Comparison of ENCODE assay signal across 8 cellular contexts in genomic region chr10:79266543-79267312, GRCh38.
A peak's percentile ranks its signal among the peaks of the same experiment; 100 is the strongest.
DNase-seq lines count a peak whose midpoint lies in the region; ATAC-seq and TF ChIP-seq lines count a peak whose summit lies in the region.

No MANE protein-coding gene starts in this region.

- peak; percentile 82 for ATAC-seq in HG03196 (IDR thresholded peaks at IDR 0.05; ENCODE audit: unreplicated experiment)

- H3K36me3 ChIP-seq in osteoblast (ENCODE audit: insufficient read depth, low read length), result peaks cover 39% of the 10 kb centered on the region

- H2AFZ ChIP-seq in osteoblast (ENCODE audit: low read length), result no peak overlapping the region

- no peaks in the 10 kb centered on the region for H3K9me3 ChIP-seq in osteoblast (ENCODE audit: low read depth, low read length)

- H4K20me1 ChIP-seq in osteoblast (ENCODE audit: insufficient read depth, low read length), result peaks cover 61% of the 10 kb centered on the region

- H3K79me2 ChIP-seq in osteoblast (ENCODE audit: insufficient read depth, low read length), result peaks cover 90% of the 10 kb centered on the region

- H3K27ac ChIP-seq in osteoblast (ENCODE audit: low read depth, low read length), result peak overlapping the region; percentile 98

- H3K4me2 ChIP-seq in osteoblast (ENCODE audit: insufficient read depth, low read length), result peak overlapping the region; percentile 50

- DNase-seq in AG10803 (ENCODE audit: low read depth) (peak; percentile 94), GM19238 (ENCODE audit: insufficient read length, low spot score) (peak; percentile 78), UCSD-AML1 (lab: John Stamatoyannopoulos, UW; ENCODE audit: unreplicated experiment) (peak; percentile 81), fibroblast of the conjunctiva (ENCODE audit: low read depth) (peak; percentile 63), osteoblast (ENCODE audit: insufficient read length, low spot score, missing footprints) (peak; percentile 98), DMS153 (lab: John Stamatoyannopoulos, UW) (no peak), SW480 (ENCODE audit: low spot score) (no peak)

- peaks cover 56% of the 10 kb centered on the region for H3K4me1 ChIP-seq in osteoblast (ENCODE audit: insufficient read depth, low read length)

- H3K27me3 ChIP-seq in osteoblast (ENCODE audit: insufficient read depth, low read length), result no peaks in the 10 kb centered on the region

- TF ChIP-seq CTCF in AG10803 (conservative IDR thresholded peaks at IDR 0.05; ENCODE audit: low read length) (0 out of 2 replicates have a peak, but pooled peaks have one; percentile 6), osteoblast (IDR thresholded peaks at IDR 0.05; ENCODE audit: extremely low read depth, low read depth, low read length) (no peak)

- H3K4me3 ChIP-seq in AG10803 (ENCODE audit: low read length), result no peak overlapping the region
- peak overlapping the region; percentile 46 for H3K4me3 ChIP-seq in osteoblast (ENCODE audit: insufficient read depth, low read length)

Comparison
In these comparisons a context has a peak if more than half of its experiments do, and no peak if none do; other contexts are left out.
1. DNase-seq: peak in AG10803 (single experiment), GM19238 (single experiment), UCSD-AML1 (single experiment), fibroblast of the conjunctiva (single experiment) and osteoblast (single experiment); none in DMS153 (single experiment) and SW480 (single experiment).